11 cellular contexts compared by ENCODE assay signal in genomic region chr21:43734131-43734634, GRCh38. TPM values are rescaled to one million over a fixed set of nuclear protein-coding genes. Genes with fewer than 3 reads are reported as not detected.
DNase-seq lines count a peak whose midpoint lies in the region; FAIRE-seq and TF ChIP-seq lines count a peak whose summit lies in the region.
"Had no signal": no experiment of that assay in that cellular context is flagged by ENCODE, and none has a peak within 500 bp of the region (broad histone marks: within the 10 kb centered on the region; RNA-seq: fewer than 3 reads in every experiment).

No MANE protein-coding gene starts in this region.

- peak overlapping the region; percentile 45 for H3K4me2 ChIP-seq in keratinocyte (ENCODE audit: control insufficient read depth, extremely low read depth, insufficient read depth, low read depth, low read length)

- FAIRE-seq in keratinocyte (lab: Jason Lieb, UNC): peak; percentile 23

- H3K4me1 ChIP-seq in keratinocyte (ENCODE audit: control insufficient read depth, extremely low read depth, insufficient read depth, low read length): peaks cover 16% of the 10 kb centered on the region

- peaks cover 2% of the 10 kb centered on the region for H3K9me3 ChIP-seq in keratinocyte (ENCODE audit: control insufficient read depth, low read depth, low read length)

- peaks cover 3% of the 10 kb centered on the region for H3K36me3 Mint-ChIP-seq in activated CD4-positive, alpha-beta T cell treated with anti-CD3 and anti-CD28 coated beads, Interleukin-2, amount 10 ng/mL, durations not matched to agents 7 days and 5 days (ENCODE audit: low read depth)
- peaks cover 2% of the 10 kb centered on the region for H3K36me3 Mint-ChIP-seq in activated naive CD8-positive, alpha-beta T cell

- no peaks in the 10 kb centered on the region for H3K9me3 Mint-ChIP-seq in activated CD4-positive, alpha-beta T cell treated with anti-CD3 and anti-CD28 coated beads, Interleukin-2, amount 10 ng/mL, durations not matched to agents 7 days and 5 days
- no peaks in the 10 kb centered on the region for H3K9me3 Mint-ChIP-seq in activated naive CD8-positive, alpha-beta T cell (ENCODE audit: low read depth)
- H3K9me3 Mint-ChIP-seq: T-cell had no signal

- peaks cover 53% of the 10 kb centered on the region for H3K4me1 Mint-ChIP-seq in activated CD4-positive, alpha-beta T cell treated with anti-CD3 and anti-CD28 coated beads, Interleukin-2, amount 10 ng/mL, durations not matched to agents 7 days and 5 days
- peaks cover 33% of the 10 kb centered on the region for H3K4me1 Mint-ChIP-seq in activated naive CD8-positive, alpha-beta T cell (ENCODE audit: low read depth)

- TF ChIP-seq CTCF in keratinocyte (optimal IDR thresholded peaks at IDR 0.05 in 1 of 3, IDR thresholded peaks at IDR 0.05 in 1 of 3, conservative IDR thresholded peaks at IDR 0.05 in 1 of 3; ENCODE audit: extremely low read depth in 1 of 3, insufficient read depth in 2 of 3, low read length in 3 of 3): no peak

- H3K36me3 ChIP-seq in keratinocyte (ENCODE audit: control insufficient read depth in 2 of 2, extremely low read depth in 1 of 2, insufficient read depth in 2 of 2, low read length in 2 of 2): peaks cover 19 to 41% of the 10 kb centered on the region in 2 experiments

- peaks cover 5% of the 10 kb centered on the region for H3K9me1 ChIP-seq in keratinocyte (ENCODE audit: control insufficient read depth, extremely low read depth, insufficient read depth, low read length)

- no peak overlapping the region for H3K4me3 ChIP-seq in keratinocyte (ENCODE audit: control insufficient read depth in 2 of 3, extremely low read depth in 1 of 3, insufficient read depth in 2 of 3, low read depth in 1 of 3, low read length in 3 of 3)
- H3K4me3 ChIP-seq: skin epidermis had no signal

- CTCF ChIA-PET in activated CD4-positive, alpha-beta T cell treated with anti-CD3 and anti-CD28 coated beads, Interleukin-2, amount 10 ng/mL, durations not matched to agents 7 days and 5 days (lab: Charles Lee): interaction anchor here (1.4 kb wide), 1 partner anchor 12 kb away, joined by 3 read pairs; no protein-coding TSS in a partner anchor

- H3K79me2 ChIP-seq in keratinocyte (ENCODE audit: control insufficient read depth, insufficient read depth, low read length): peaks cover 77% of the 10 kb centered on the region

- POLR2A ChIA-PET in activated CD4-positive, alpha-beta T cell treated with anti-CD3 and anti-CD28 coated beads, Interleukin-2, amount 10 ng/mL, durations not matched to agents 7 days and 5 days (lab: Charles Lee): no interaction called here

- no peak overlapping the region for H2AFZ ChIP-seq in keratinocyte (ENCODE audit: control insufficient read depth, low read length)

- peak overlapping the region; percentile 23 for H3K4me3 Mint-ChIP-seq in activated CD4-positive, alpha-beta T cell treated with anti-CD3 and anti-CD28 coated beads, Interleukin-2, amount 10 ng/mL, durations not matched to agents 7 days and 5 days
- H3K4me3 Mint-ChIP-seq in activated naive CD8-positive, alpha-beta T cell: peak overlapping the region; percentile 15
- H3K4me3 Mint-ChIP-seq: B cell had no signal

- H4K20me1 ChIP-seq in keratinocyte (ENCODE audit: control insufficient read depth, extremely low read depth, insufficient read depth, low read length): peaks cover 16% of the 10 kb centered on the region

- no peak for DNase-seq in activated CD4-positive, alpha-beta T cell treated with anti-CD3 and anti-CD28 coated beads, Interleukin-2, amount 10 ng/mL, durations not matched to agents 7 days and 5 days
- no peak for DNase-seq in activated CD4-positive, alpha-beta T cell treated with anti-CD3 and anti-CD28 coated beads for 4 hours
- DNase-seq in keratinocyte (ENCODE audit: low read depth, low spot score) (no peak), mesenteric fat pad (ENCODE audit: low spot score) (no peak), GOT3 (lab: John Stamatoyannopoulos, UW) (no peak), hippocampal formation (lab: John Stamatoyannopoulos, UW) (no peak)

- no peaks in the 10 kb centered on the region for H3K27me3 Mint-ChIP-seq in activated CD4-positive, alpha-beta T cell treated with anti-CD3 and anti-CD28 coated beads, Interleukin-2, amount 10 ng/mL, durations not matched to agents 7 days and 5 days
- H3K27me3 Mint-ChIP-seq in activated naive CD8-positive, alpha-beta T cell: no peaks in the 10 kb centered on the region
- H3K27me3 Mint-ChIP-seq: B cell, T-cell had no signal

- dilution Hi-C loops in keratinocyte (cut with MboI; ENCODE audit: extremely low pct_ligation_motif_present, low sequenced_read_pairs): no loop called here

- H3K27ac Mint-ChIP-seq in activated CD4-positive, alpha-beta T cell treated with anti-CD3 and anti-CD28 coated beads, Interleukin-2, amount 10 ng/mL, durations not matched to agents 7 days and 5 days: peak overlapping the region; percentile 46
- no peak overlapping the region for H3K27ac Mint-ChIP-seq in activated naive CD8-positive, alpha-beta T cell
- H3K27ac Mint-ChIP-seq: B cell had no signal

- no peaks in the 10 kb centered on the region for H3K27me3 ChIP-seq in keratinocyte (ENCODE audit: control insufficient read depth, extremely low read depth, insufficient read depth, low read length)

- H3K9ac ChIP-seq in keratinocyte (ENCODE audit: control insufficient read depth, extremely low read depth, insufficient read depth, low read length): peak overlapping the region; percentile 50

- H3K27ac ChIP-seq in keratinocyte (ENCODE audit: control insufficient read depth, insufficient read depth, low read length) (peak overlapping the region; percentile 42), temporal lobe (ENCODE audit: low read depth, low read length) (peak overlapping the region; percentile 83)

RNA-seq across cellular contexts. Expression of gene PDXK, which starts 15.3 kb away (rescaled TPM):
- total RNA-seq in activated CD4-positive, alpha-beta T cell treated with anti-CD3 and anti-CD28 coated beads, Interleukin-2, amount 10 ng/mL, durations not matched to agents 7 days and 5 days: 10 to 100 TPM; 74.0 to 81.4 TPM
- 144 to 211 TPM (median 154 TPM) in 3 replicates for polyA plus RNA-seq in keratinocyte
- 104 TPM for polyA plus RNA-seq in keratinocyte (2011; ENCODE audit: low read depth)
- 101 and 129 TPM in 2 replicates for polyA plus RNA-seq in keratinocyte (2011; cell fraction: cytosol; rRNA removed)
- 140 and 148 TPM in 2 replicates for polyA plus RNA-seq in keratinocyte (2011; cell fraction: nucleus; rRNA removed)
- 111 and 154 TPM in 2 replicates for polyA plus RNA-seq in keratinocyte (2012; ENCODE audit: low replicate concordance)
- polyA minus RNA-seq in keratinocyte: 198 to 322 TPM (median 204 TPM) in 3 replicates
- polyA minus RNA-seq in keratinocyte (2011; cell fraction: cytosol; rRNA and poly(A)+ RNA removed): 58.1 TPM
- polyA minus RNA-seq in keratinocyte (2011; cell fraction: nucleus; rRNA and poly(A)+ RNA removed): 49.2 and 82.9 TPM in 2 replicates
- 38.6 TPM for total RNA-seq in temporal lobe
- total RNA-seq in mesenteric fat pad: 261 TPM

RNA-seq across cellular contexts. Expression of gene CSTB, which starts 41.9 kb away (rescaled TPM):
- total RNA-seq in activated CD4-positive, alpha-beta T cell treated with anti-CD3 and anti-CD28 coated beads, Interleukin-2, amount 10 ng/mL, durations not matched to agents 7 days and 5 days: 10 to 100 TPM; 44.4 to 48.7 TPM
- 126 to 167 TPM (median 152 TPM) in 3 replicates for polyA plus RNA-seq in keratinocyte
- polyA plus RNA-seq in keratinocyte (2011; ENCODE audit: low read depth): 168 TPM
- polyA plus RNA-seq in keratinocyte (2011; cell fraction: cytosol; rRNA removed): 208 and 215 TPM in 2 replicates
- 66.9 and 73.9 TPM in 2 replicates for polyA plus RNA-seq in keratinocyte (2011; cell fraction: nucleus; rRNA removed)
- 168 and 493 TPM in 2 replicates for polyA plus RNA-seq in keratinocyte (2012; ENCODE audit: low replicate concordance)
- polyA minus RNA-seq in keratinocyte: 34.1 to 136 TPM (median 81.0 TPM) in 3 replicates
- 68.9 TPM for polyA minus RNA-seq in keratinocyte (2011; cell fraction: cytosol; rRNA and poly(A)+ RNA removed)
- polyA minus RNA-seq in keratinocyte (2011; cell fraction: nucleus; rRNA and poly(A)+ RNA removed): 14.6 and 18.0 TPM in 2 replicates
- 5.7 TPM for total RNA-seq in temporal lobe
- total RNA-seq in mesenteric fat pad: 84.9 TPM

RNA-seq across cellular contexts. Expression of gene RRP1, which starts 55.2 kb away (rescaled TPM):
- 10 to 100 TPM; 25.3 to 28.5 TPM for total RNA-seq in activated CD4-positive, alpha-beta T cell treated with anti-CD3 and anti-CD28 coated beads, Interleukin-2, amount 10 ng/mL, durations not matched to agents 7 days and 5 days
- 14.8 to 25.3 TPM (median 25.0 TPM) in 3 replicates for polyA plus RNA-seq in keratinocyte
- polyA plus RNA-seq in keratinocyte (2011; ENCODE audit: low read depth): 20.2 TPM
- 11.5 and 16.2 TPM in 2 replicates for polyA plus RNA-seq in keratinocyte (2011; cell fraction: cytosol; rRNA removed)
- 52.4 and 55.3 TPM in 2 replicates for polyA plus RNA-seq in keratinocyte (2011; cell fraction: nucleus; rRNA removed)
- polyA plus RNA-seq in keratinocyte (2012; ENCODE audit: low replicate concordance): 24.8 and 31.4 TPM in 2 replicates
- 9.0 to 31.8 TPM (median 14.4 TPM) in 3 replicates for polyA minus RNA-seq in keratinocyte
- 7.3 TPM for polyA minus RNA-seq in keratinocyte (2011; cell fraction: cytosol; rRNA and poly(A)+ RNA removed)
- 11.4 and 14.3 TPM in 2 replicates for polyA minus RNA-seq in keratinocyte (2011; cell fraction: nucleus; rRNA and poly(A)+ RNA removed)
- total RNA-seq in temporal lobe (12.3 TPM), mesenteric fat pad (29.8 TPM)
